In genomic region chr5:96962540-96962991, GRCh38 we compare ENCODE assay signal across 8 cellular contexts. TPM values are rescaled to one million over a fixed set of nuclear protein-coding genes. Genes with fewer than 3 reads are reported as not detected.
DNase-seq lines count a peak whose midpoint lies in the region; TF ChIP-seq lines count a peak whose summit lies in the region.

No MANE protein-coding gene starts in this region.

- intact Hi-C loops in mammary epithelial cell (cut with micrococcal nuclease) = no loop called here

- peaks cover 74% of the 10 kb centered on the region for H3K79me2 ChIP-seq in mammary epithelial cell (ENCODE audit: insufficient read depth, low read length)
- peaks cover 66% of the 10 kb centered on the region for H3K79me2 ChIP-seq in osteoblast (ENCODE audit: insufficient read depth, low read length)

- H3K27ac ChIP-seq in mammary epithelial cell (ENCODE audit: insufficient read depth, low read depth, low read length) (peak overlapping the region; percentile 48), osteoblast (ENCODE audit: low read depth, low read length) (peak overlapping the region; percentile 29), coronary artery (peak overlapping the region in 1 of 2 donors; percentile 42)

- H3K4me3 ChIP-seq in mammary epithelial cell (replicated peaks in 1 of 3; ENCODE audit: insufficient read depth in 1 of 3, low read depth in 2 of 3, low read length in 3 of 3) = no peak overlapping the region
- H3K4me3 ChIP-seq in osteoblast (ENCODE audit: insufficient read depth, low read length) = no peak overlapping the region
- H3K4me3 ChIP-seq in coronary artery = no peak overlapping the region

- DNase-seq in EH (ENCODE audit: low read depth) = peak; percentile 18
- DNase-seq in NCI-H69 (lab: John Stamatoyannopoulos, UW) = peak; percentile 60
- DNase-seq in mammary epithelial cell = no peak
- no peak for DNase-seq in osteoblast (ENCODE audit: insufficient read length, low spot score, missing footprints)
- DNase-seq in D341Med (ENCODE audit: low spot score) = no peak
- no peak for DNase-seq in coronary artery (ENCODE audit: low spot score)
- no peak for DNase-seq in activated CD4-positive, alpha-beta T cell treated with anti-CD3 and anti-CD28 coated beads, Interleukin-2, amount 50 U/mL, for 48 hours
- DNase-seq in EL = no peak

- H3K9me3 ChIP-seq in mammary epithelial cell (replicated peaks; ENCODE audit: insufficient read depth, low read length) (no peaks in the 10 kb centered on the region), osteoblast (ENCODE audit: low read depth, low read length) (no peaks in the 10 kb centered on the region)

- in situ Hi-C loops in mammary epithelial cell (cut with MboI; ENCODE audit: low sequenced_read_pairs in 2 of 2) = no loop called here

- H3K4me1 ChIP-seq in mammary epithelial cell (ENCODE audit: insufficient read depth, low read length) (peaks cover 23% of the 10 kb centered on the region), osteoblast (ENCODE audit: insufficient read depth, low read length) (peaks cover 17% of the 10 kb centered on the region)

- CTCF ChIA-PET in mammary epithelial cell (lab: Charles Lee; ENCODE audit: low non-redundant PET) = interaction anchor here (0.6 kb wide), 1 partner anchor 116 kb away, joined by 17 read pairs; no protein-coding TSS in a partner anchor

- no peaks in the 10 kb centered on the region for H4K20me1 ChIP-seq in mammary epithelial cell (ENCODE audit: insufficient read depth, low read length)
- no peaks in the 10 kb centered on the region for H4K20me1 ChIP-seq in osteoblast (ENCODE audit: insufficient read depth, low read length)

- peak overlapping the region; percentile 72 for H2AFZ ChIP-seq in mammary epithelial cell (ENCODE audit: low read depth, low read length)
- H2AFZ ChIP-seq in osteoblast (ENCODE audit: low read length) = no peak overlapping the region

- dilution Hi-C loops in mammary epithelial cell (cut with HindIII; ENCODE audit: low sequenced_read_pairs) = no loop called here

- WGBS in mammary epithelial cell (ENCODE audit: low coverage, missing lambda C conversion rate) = 55% methylated on average over 4 of the region's 4 CpGs

- no TSS peak for BruUV-seq in mammary epithelial cell (replicated peaks; lab: Mats Ljungman, UMichigan)

- H3K27me3 ChIP-seq in mammary epithelial cell (ENCODE audit: insufficient read depth, low read length) (no peaks in the 10 kb centered on the region), osteoblast (ENCODE audit: insufficient read depth, low read length) (no peaks in the 10 kb centered on the region)

- peak overlapping the region; percentile 3 for H3K9ac ChIP-seq in mammary epithelial cell (ENCODE audit: insufficient read depth, low read length)

- peak overlapping the region; percentile 32 for H3K4me2 ChIP-seq in mammary epithelial cell (ENCODE audit: insufficient read depth, low read depth, low read length)
- H3K4me2 ChIP-seq in osteoblast (ENCODE audit: insufficient read depth, low read length) = no peak overlapping the region

- H3K36me3 ChIP-seq in mammary epithelial cell (ENCODE audit: insufficient read depth, low read length) = peaks cover 5% of the 10 kb centered on the region
- no peaks in the 10 kb centered on the region for H3K36me3 ChIP-seq in osteoblast (ENCODE audit: insufficient read depth, low read length)

- TF ChIP-seq CTCF in mammary epithelial cell (conservative IDR thresholded peaks at IDR 0.05 in 1 of 2, IDR thresholded peaks at IDR 0.05 in 1 of 2; ENCODE audit: extremely low read depth in 1 of 2, insufficient read depth in 1 of 2, low read depth in 1 of 2, low read length in 2 of 2) (no peak), osteoblast (IDR thresholded peaks at IDR 0.05; ENCODE audit: extremely low read depth, low read depth, low read length) (no peak), coronary artery (IDR thresholded peaks at IDR 0.05) (no peak)

RNA-seq across cellular contexts. Expression of gene LNPEP, which starts 26.7 kb away (rescaled TPM):
- 10 to 100 TPM; 38.5 to 77.5 TPM for total RNA-seq in mammary epithelial cell
- polyA plus RNA-seq in mammary epithelial cell = 17.7 TPM
- 71.7 TPM for polyA minus RNA-seq in mammary epithelial cell
- total RNA-seq in osteoblast = 44.9 and 53.6 TPM in 2 replicates

Comparison
In these comparisons a context has a peak if more than half of its experiments do, and no peak if none do; other contexts are left out.
1. DNase-seq: peak in EH (single experiment) and NCI-H69 (single experiment); none in mammary epithelial cell (single experiment), osteoblast (single experiment), D341Med (single experiment), coronary artery (single experiment), activated CD4-positive, alpha-beta T cell treated with anti-CD3 and anti-CD28 coated beads, Interleukin-2, amount 50 U/mL, for 48 hours (0 of 2) and EL (single experiment).